1 cellular context compared by ENCODE assay signal in genomic region chr3:120093923-120094775, GRCh38.
TF ChIP-seq lines count a peak whose summit lies in the region.

GSK3B (minus strand) TSS chr3:120094447; CDS start chr3:120093434, 1,013 bp downstream.

TF ChIP-seq in HepG2, 621 proteins besides CTCF, POLR2A, EP300 and RAD21 (continued from another document and continues in another):
- TF ChIP-seq THRA (CRISPR knock-in tag; IDR thresholded peaks at IDR 0.05; ENCODE audit: borderline replicate concordance) = no peak
- no peak for TF ChIP-seq TIGD3 (CRISPR knock-in tag; IDR thresholded peaks at IDR 0.05; ENCODE audit: borderline replicate concordance)
- TF ChIP-seq ATF7-NPFF (CRISPR knock-in tag; IDR thresholded peaks at IDR 0.05; ENCODE audit: low read depth) = 0 out of 2 replicates have a peak, but pooled peaks have one; percentile 53
- peak; percentile 38; the same call in 1 of the 2 replicates for TF ChIP-seq HOXA9 (CRISPR knock-in tag; IDR thresholded peaks at IDR 0.05; ENCODE audit: borderline replicate concordance)
- TF ChIP-seq KAT2B (IDR thresholded peaks at IDR 0.05; ENCODE audit: borderline replicate concordance, low read depth, low read length) = no peak
- TF ChIP-seq CERS6 (CRISPR knock-in tag; IDR thresholded peaks at IDR 0.05) = no peak
- TF ChIP-seq ZNF329 (CRISPR knock-in tag; IDR thresholded peaks at IDR 0.05; ENCODE audit: low read depth) = no peak
- no peak for TF ChIP-seq ZNF276 (CRISPR knock-in tag; IDR thresholded peaks at IDR 0.05; ENCODE audit: low read depth)
- TF ChIP-seq YEATS2 (CRISPR knock-in tag; IDR thresholded peaks at IDR 0.05; ENCODE audit: borderline replicate concordance) = peak; percentile 85
- TF ChIP-seq UBTF (CRISPR knock-in tag; IDR thresholded peaks at IDR 0.05) = peak; percentile 83
- TF ChIP-seq CENPBD1 (CRISPR knock-in tag; IDR thresholded peaks at IDR 0.05; ENCODE audit: borderline replicate concordance, low read depth) = no peak
- no peak for TF ChIP-seq THAP9 (CRISPR knock-in tag; IDR thresholded peaks at IDR 0.05; ENCODE audit: borderline replicate concordance)
- TF ChIP-seq SETDB1 (CRISPR knock-in tag; IDR thresholded peaks at IDR 0.05; ENCODE audit: borderline replicate concordance) = no peak
- TF ChIP-seq MAX (IDR thresholded peaks at IDR 0.05) = peak; percentile 44; the same call in 1 of the 2 replicates
- peak; percentile 52; the same call in 1 of the 2 replicates for TF ChIP-seq ESRRA (CRISPR knock-in tag; IDR thresholded peaks at IDR 0.05; ENCODE audit: low read depth)
- TF ChIP-seq SP4 (CRISPR knock-in tag; IDR thresholded peaks at IDR 0.05) = 0 out of 2 replicates have a peak, but pooled peaks have one; percentile 24
- TF ChIP-seq SIN3A (IDR thresholded peaks at IDR 0.05; ENCODE audit: borderline replicate concordance, low read depth, low read length) = peak; percentile 70; the same call in 1 of the 2 replicates
- 0 out of 2 replicates have a peak, but pooled peaks have one; percentile 44 for TF ChIP-seq ZBTB38 (CRISPR knock-in tag; IDR thresholded peaks at IDR 0.05)
- TF ChIP-seq KLF13 (CRISPR knock-in tag; IDR thresholded peaks at IDR 0.05) = no peak
- TF ChIP-seq ZNF639 (CRISPR knock-in tag; conservative IDR thresholded peaks at IDR 0.05) = no peak
- no peak for TF ChIP-seq TP53 (CRISPR knock-in tag; conservative IDR thresholded peaks at IDR 0.05)
- no peak for TF ChIP-seq TEF (CRISPR knock-in tag; IDR thresholded peaks at IDR 0.05)
- TF ChIP-seq PRDM15 (CRISPR knock-in tag; IDR thresholded peaks at IDR 0.05) = no peak
- no peak for TF ChIP-seq IRF1 (CRISPR knock-in tag; IDR thresholded peaks at IDR 0.05; ENCODE audit: low read depth)
- TF ChIP-seq ZNF446 (CRISPR knock-in tag; IDR thresholded peaks at IDR 0.05) = peak; percentile 72; the same call in 1 of the 2 replicates
- no peak for TF ChIP-seq MYNN (CRISPR knock-in tag; IDR thresholded peaks at IDR 0.05; ENCODE audit: low read depth)
- TF ChIP-seq TBX3 (IDR thresholded peaks at IDR 0.05; ENCODE audit: borderline replicate concordance) = no peak
- TF ChIP-seq U2AF2 (IDR thresholded peaks at IDR 0.05; ENCODE audit: low read depth, low read length) = peak; percentile 80
- peak; percentile 26; the same call in 1 of the 2 replicates for TF ChIP-seq DNMT1 (CRISPR knock-in tag; IDR thresholded peaks at IDR 0.05)
- no peak for TF ChIP-seq SMARCE1 (IDR thresholded peaks at IDR 0.05; ENCODE audit: borderline replicate concordance)
- TF ChIP-seq ZNF574 (CRISPR knock-in tag; IDR thresholded peaks at IDR 0.05) = peak; percentile 55
